In genomic region chr7:23570592-23571200, GRCh38 we compare ENCODE assay signal across 8 cellular contexts. TPM values are rescaled to one million over a fixed set of nuclear protein-coding genes. Genes with fewer than 3 reads are reported as not detected.
DNase-seq lines count a peak whose midpoint lies in the region; ATAC-seq, FAIRE-seq and TF ChIP-seq lines count a peak whose summit lies in the region.

No MANE protein-coding gene starts in this region.

- no peaks in the 10 kb centered on the region for H3K9me3 Mint-ChIP-seq in CD4-positive, alpha-beta T cell

- no peak overlapping the region for H3K27ac ChIP-seq in CD4-positive, alpha-beta T cell (ENCODE audit: low read depth, low read length)
- H3K27ac ChIP-seq in endothelial cell of umbilical vein (ENCODE audit: insufficient read depth, low read depth, low read length), result no peak overlapping the region

- peak overlapping the region; percentile 32 for H2AFZ ChIP-seq in endothelial cell of umbilical vein (ENCODE audit: low read depth, low read length)

- dilution Hi-C loops in endothelial cell of umbilical vein (cut with MboI; ENCODE audit: extremely low pct_ligation_motif_present, low sequenced_read_pairs), result no loop called here

- ATAC-seq in CD4-positive, alpha-beta T cell (ENCODE audit: poor library complexity), result peak; percentile 81
- ATAC-seq in GM19395 (IDR thresholded peaks at IDR 0.05; ENCODE audit: unreplicated experiment), result peak; percentile 94

- no peaks in the 10 kb centered on the region for H3K9me3 ChIP-seq in CD4-positive, alpha-beta T cell (ENCODE audit: control insufficient read depth, low read length)
- no peaks in the 10 kb centered on the region for H3K9me3 ChIP-seq in endothelial cell of umbilical vein (replicated peaks; ENCODE audit: control insufficient read depth, insufficient read depth, low read length)

- BruUV-seq in endothelial cell of umbilical vein (replicated peaks; lab: Mats Ljungman, UMichigan), result no TSS peak

- H3K27me3 ChIP-seq in CD4-positive, alpha-beta T cell (ENCODE audit: control insufficient read depth, insufficient read depth, low read length), result no peaks in the 10 kb centered on the region
- peaks cover 0 to 3% of the 10 kb centered on the region in 2 experiments for H3K27me3 ChIP-seq in endothelial cell of umbilical vein (ENCODE audit: control insufficient read depth in 2 of 2, insufficient read depth in 2 of 2, low read length in 2 of 2)

- H3K9me1 ChIP-seq in endothelial cell of umbilical vein (replicated peaks; ENCODE audit: control insufficient read depth, extremely low read depth, insufficient read depth, low read length), result no peaks in the 10 kb centered on the region

- intact Hi-C loops in CD4-positive, alpha-beta T cell (cut with DNase I, micrococcal nuclease), result loop anchor here (1.0 to 10.0 kb wide), 6 partner anchors 142 to 1528 kb away; no protein-coding TSS in a partner anchor
- intact Hi-C loops in endothelial cell of umbilical vein (cut with micrococcal nuclease), result loop anchor here (1.0 to 10.0 kb wide), 9 partner anchors 24 to 1524 kb away; partner anchors contain the start of genes FAM221A and PALS2

- no peaks in the 10 kb centered on the region for H4K20me1 ChIP-seq in endothelial cell of umbilical vein (replicated peaks; ENCODE audit: control insufficient read depth, extremely low read depth, insufficient read depth, low read length)

- CTCF ChIA-PET in CD4-positive, alpha-beta T cell (lab: Charles Lee), result interaction anchor here (0.7 to 1.6 kb wide), 3 partner anchors 24 to 143 kb away, joined by 3 to 7 read pairs (median 3); no protein-coding TSS in a partner anchor
- CTCF ChIA-PET in endothelial cell of umbilical vein (lab: Charles Lee), result interaction anchor here (0.6 to 5.6 kb wide), 16 partner anchors 10 to 1646 kb away, joined by 3 to 136 read pairs (median 4); partner anchors contain the start of genes CCDC126 and STK31

- no peaks in the 10 kb centered on the region for H3K79me2 ChIP-seq in endothelial cell of umbilical vein (ENCODE audit: control insufficient read depth, insufficient read depth, low read length)

- H3K27ac Mint-ChIP-seq in CD4-positive, alpha-beta T cell, result no peak overlapping the region

- H3K4me3 ChIP-seq in endothelial cell of umbilical vein (replicated peaks in 1 of 3; ENCODE audit: insufficient read depth in 1 of 3, low read depth in 1 of 3, low read length in 3 of 3), result no peak overlapping the region

- no peak for TF ChIP-seq POLR2A in endothelial cell of umbilical vein (IDR thresholded peaks at IDR 0.05; ENCODE audit: low read depth, low read length)

- no peak overlapping the region for H3K4me2 ChIP-seq in endothelial cell of umbilical vein (ENCODE audit: insufficient read depth, low read length)

- POLR2A ChIA-PET in CD4-positive, alpha-beta T cell (lab: Charles Lee), result interaction anchor here (1.5 kb wide), 1 partner anchor 141 kb away, joined by 3 read pairs; no protein-coding TSS in a partner anchor
- POLR2A ChIA-PET in endothelial cell of umbilical vein (lab: Charles Lee), result interaction anchor here (0.6 kb wide), 1 partner anchor 29 kb away, joined by 6 read pairs; no protein-coding TSS in a partner anchor

- peaks cover 16% of the 10 kb centered on the region for H3K27me3 Mint-ChIP-seq in CD4-positive, alpha-beta T cell

- no peaks in the 10 kb centered on the region for H3K36me3 Mint-ChIP-seq in CD4-positive, alpha-beta T cell (ENCODE audit: low read depth)

- DNase-seq in CD4-positive, alpha-beta T cell, result peak; percentile 48 to 66 (median 54)
- DNase-seq in HPDE6-E6E7 (ENCODE audit: extremely low spot score), result peak; percentile 70
- peak; percentile 8 to 32 for DNase-seq in NOMO-1 (lab: John Stamatoyannopoulos, UW; ENCODE audit: unreplicated experiment in 2 of 2)
- DNase-seq in activated CD8-positive, alpha-beta memory T cell treated with anti-CD3 and anti-CD28 coated beads for 4 hours (ENCODE audit: low read depth in 2 of 2), result peak; percentile 27 to 48
- peak; percentile 77 for DNase-seq in endothelial cell of umbilical vein (ENCODE audit: low read depth, low spot score)
- peak; percentile 73 for DNase-seq in mucosa of gallbladder (ENCODE audit: low spot score)
- peak; percentile 53 for DNase-seq in stimulated activated CD8-positive, alpha-beta memory T cell treated with anti-CD3 and anti-CD28 coated beads, Interleukin-7, amount 100 ng/mL, for 24 hours (ENCODE audit: low read depth)

- H3K36me3 ChIP-seq in endothelial cell of umbilical vein (ENCODE audit: control insufficient read depth in 2 of 2, extremely low read depth in 1 of 2, insufficient read depth in 2 of 2, low read length in 2 of 2), result no peaks in the 10 kb centered on the region

- no peak overlapping the region for H3K4me3 Mint-ChIP-seq in CD4-positive, alpha-beta T cell

- peak; percentile 87 for FAIRE-seq in endothelial cell of umbilical vein (lab: Jason Lieb, UNC)

- no peak overlapping the region for H3K9ac ChIP-seq in endothelial cell of umbilical vein (replicated peaks; ENCODE audit: extremely low read depth, insufficient read depth, low read length)

- H3K4me1 ChIP-seq in endothelial cell of umbilical vein (ENCODE audit: control insufficient read depth, extremely low read depth, insufficient read depth, low read length), result no peaks in the 10 kb centered on the region

- peak; percentile 79 for TF ChIP-seq CTCF in CD4-positive, alpha-beta T cell (IDR thresholded peaks at IDR 0.05)
- TF ChIP-seq CTCF in endothelial cell of umbilical vein (IDR thresholded peaks at IDR 0.05; ENCODE audit: extremely low read depth in 1 of 2, insufficient read depth in 1 of 2, low read depth in 1 of 2, low read length in 2 of 2), result peak; percentile 77 to 79

- no peaks in the 10 kb centered on the region for H3K4me1 Mint-ChIP-seq in CD4-positive, alpha-beta T cell (ENCODE audit: low read depth)

TF ChIP-seq in endothelial cell of umbilical vein, 7 proteins besides CTCF, POLR2A, EP300 and RAD21:
- TF ChIP-seq MAX (IDR thresholded peaks at IDR 0.05; ENCODE audit: insufficient read depth, insufficient read length) (no peak), MYC (IDR thresholded peaks at IDR 0.05; ENCODE audit: low read depth, low read length) (no peak), EZH2 (IDR thresholded peaks at IDR 0.05; ENCODE audit: borderline replicate concordance, low read depth, low read length, severe bottlenecking) (no peak), POLR2AphosphoS5 (IDR thresholded peaks at IDR 0.05; ENCODE audit: insufficient read depth, low read depth, low read length) (no peak)
TF ChIP-seq in endothelial cell of umbilical vein: peak in this region for 0.

RNA-seq across cellular contexts. Expression of gene CCDC126, which starts 26.5 kb away (rescaled TPM):
- 10 to 100 TPM in 1 of 2 experiments, 1 to 10 TPM in 1; 8.3 to 10.3 TPM for total RNA-seq in CD4-positive, alpha-beta T cell
- total RNA-seq in endothelial cell of umbilical vein, result 7.1 and 8.6 TPM in 2 replicates
- 4.0 and 4.9 TPM in 2 replicates for polyA plus RNA-seq in endothelial cell of umbilical vein
- polyA plus RNA-seq in endothelial cell of umbilical vein (2011; cell fraction: cytosol; rRNA removed), result 3.6 and 4.6 TPM in 2 replicates
- 4.7 and 4.8 TPM in 2 replicates for polyA plus RNA-seq in endothelial cell of umbilical vein (2011; cell fraction: nucleus; rRNA removed)
- polyA plus RNA-seq in endothelial cell of umbilical vein (2012), result 6.2 and 6.7 TPM in 2 replicates
- 5.3 and 6.7 TPM in 2 replicates for polyA minus RNA-seq in endothelial cell of umbilical vein
- 3.8 TPM for polyA minus RNA-seq in endothelial cell of umbilical vein (2011; cell fraction: cytosol; rRNA and poly(A)+ RNA removed)
- 8.3 and 9.8 TPM in 2 replicates for polyA minus RNA-seq in endothelial cell of umbilical vein (2011; cell fraction: nucleus; rRNA and poly(A)+ RNA removed)
- total RNA-seq in mucosa of gallbladder, result 11.5 TPM

RNA-seq across cellular contexts. Expression of gene TRA2A, which starts 38.9 kb away (rescaled TPM):
- 100 to 1,000 TPM; 246 to 275 TPM for total RNA-seq in CD4-positive, alpha-beta T cell
- total RNA-seq in endothelial cell of umbilical vein (105 and 112 TPM in 2 replicates), mucosa of gallbladder (57.1 TPM)
- 55.1 and 85.7 TPM in 2 replicates for polyA plus RNA-seq in endothelial cell of umbilical vein
- polyA plus RNA-seq in endothelial cell of umbilical vein (2011; cell fraction: cytosol; rRNA removed), result 60.1 and 64.1 TPM in 2 replicates
- polyA plus RNA-seq in endothelial cell of umbilical vein (2011; cell fraction: nucleus; rRNA removed), result 125 and 143 TPM in 2 replicates
- 60.5 and 71.5 TPM in 2 replicates for polyA plus RNA-seq in endothelial cell of umbilical vein (2012)
- 76.4 and 89.5 TPM in 2 replicates for polyA minus RNA-seq in endothelial cell of umbilical vein
- 40.5 TPM for polyA minus RNA-seq in endothelial cell of umbilical vein (2011; cell fraction: cytosol; rRNA and poly(A)+ RNA removed)
- 103 and 113 TPM in 2 replicates for polyA minus RNA-seq in endothelial cell of umbilical vein (2011; cell fraction: nucleus; rRNA and poly(A)+ RNA removed)

Comparison
In these comparisons a context has a peak if more than half of its experiments do, and no peak if none do; other contexts are left out.
1. DNase-seq: peak in every context shown above with its lines; median percentile 77 in endothelial cell of umbilical vein; 73 in mucosa of gallbladder; 70 in HPDE6-E6E7; 54 in CD4-positive, alpha-beta T cell; 53 in stimulated activated CD8-positive, alpha-beta memory T cell treated with anti-CD3 and anti-CD28 coated beads, Interleukin-7, amount 100 ng/mL, for 24 hours; 38 in activated CD8-positive, alpha-beta memory T cell treated with anti-CD3 and anti-CD28 coated beads for 4 hours; 20 in NOMO-1.